9 cellular contexts compared by ENCODE assay signal in the genomic region with DNA sequence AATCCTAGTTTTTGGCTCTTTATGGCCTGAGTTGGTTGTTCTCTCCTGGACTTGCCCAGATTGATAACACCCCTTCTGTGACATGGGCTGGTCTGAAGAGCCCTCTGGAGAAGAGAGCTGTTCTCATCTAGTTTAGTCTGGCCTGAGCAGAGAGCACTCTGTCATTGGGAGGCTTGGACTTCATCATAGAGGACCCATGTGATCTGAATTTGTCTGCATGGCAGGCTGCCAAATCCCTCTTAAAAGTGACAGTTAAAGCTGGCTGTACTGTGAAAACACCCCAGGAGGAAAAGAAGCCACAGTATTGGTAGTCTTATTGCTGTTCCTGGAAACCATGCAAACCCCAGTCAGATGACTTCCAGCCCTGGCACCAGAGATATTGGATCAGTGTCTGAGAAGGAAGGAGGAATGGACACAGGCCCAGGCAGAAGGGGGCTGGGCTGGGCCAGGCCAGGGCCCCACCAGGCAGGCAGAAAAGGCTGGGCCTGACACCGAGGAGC. TPM values are rescaled to one million over a fixed set of nuclear protein-coding genes. Genes with fewer than 3 reads are reported as not detected.
A peak's percentile ranks its signal among the peaks of the same experiment; 100 is the strongest.
DNase-seq lines count a peak whose midpoint lies in the region; ATAC-seq and TF ChIP-seq lines count a peak whose summit lies in the region.
"Had no signal": no experiment of that assay in that cellular context is flagged by ENCODE, and none has a peak within 500 bp of the region (broad histone marks: within the 10 kb centered on the region; RNA-seq: fewer than 3 reads in every experiment).

No MANE protein-coding gene starts in this region.

- no peak overlapping the region for H3K4me3 ChIP-seq in NB4 (ENCODE audit: low read depth, low read length)
- no peak overlapping the region for H3K4me3 ChIP-seq in stomach

- no peaks in the 10 kb centered on the region for H3K9me3 ChIP-seq in stomach

- no peaks in the 10 kb centered on the region for H3K27me3 ChIP-seq in stomach

- no peaks in the 10 kb centered on the region for H3K36me3 Mint-ChIP-seq in activated T-helper 17 cell treated with anti-CD3 and anti-CD28 coated beads, Interleukin-2, amount 50 U/mL, for 72 hours (ENCODE audit: low read depth)

- no peak for TF ChIP-seq EP300 in stomach (IDR thresholded peaks at IDR 0.05)

- no peak for TF ChIP-seq POLR2A in NB4 (IDR thresholded peaks at IDR 0.05; ENCODE audit: extremely low read depth, insufficient read length)
- no peak for TF ChIP-seq POLR2A in stomach (IDR thresholded peaks at IDR 0.05)

- no peak overlapping the region for H3K4me3 Mint-ChIP-seq in activated T-helper 17 cell treated with anti-CD3 and anti-CD28 coated beads, Interleukin-2, amount 50 U/mL, for 72 hours
- H3K4me3 Mint-ChIP-seq: activated T-cell treated with anti-CD3 and anti-CD28 coated beads, Interleukin-2, amount 50 U/mL, for 72 hours had no signal

- no peaks in the 10 kb centered on the region for H3K27me3 Mint-ChIP-seq in activated T-helper 17 cell treated with anti-CD3 and anti-CD28 coated beads, Interleukin-2, amount 50 U/mL, for 72 hours

- H3K4me1 Mint-ChIP-seq in activated T-helper 17 cell treated with anti-CD3 and anti-CD28 coated beads, Interleukin-2, amount 50 U/mL, for 72 hours, result peaks cover 26% of the 10 kb centered on the region

- 25 to 48% (median 26%) methylated on average over 1 of the region's 1 CpG for WGBS in stomach, 5 donors

- intact Hi-C loops in left ventricle myocardium superior (cut with micrococcal nuclease) (no loop called here), stomach (cut with DNase I; ENCODE audit: low total_unique reads) (loop anchor here (10.0 kb wide), 1 partner anchor 51 kb away; no protein-coding TSS in a partner anchor)

- no peak for ATAC-seq in activated T-helper 17 cell treated with anti-CD3 and anti-CD28 coated beads, Interleukin-2, amount 50 U/mL, for 72 hours (replicated peaks)
- ATAC-seq in left ventricle myocardium superior (peak; percentile 84), HG03520 (IDR thresholded peaks at IDR 0.05; ENCODE audit: unreplicated experiment) (no peak), GM19395 (IDR thresholded peaks at IDR 0.05; ENCODE audit: unreplicated experiment) (no peak)
- ATAC-seq: activated T-cell treated with anti-CD3 and anti-CD28 coated beads, Interleukin-2, amount 50 U/mL, for 72 hours had no signal

- H3K36me3 ChIP-seq in stomach, result no peaks in the 10 kb centered on the region

- peaks cover 8 to 35% (median 20%) of the 10 kb centered on the region in 4 donors for H3K4me1 ChIP-seq in stomach

- DNase-seq in COLO668 (lab: John Stamatoyannopoulos, UW; ENCODE audit: unreplicated experiment) (peak; percentile 94), NB4 (ENCODE audit: low read depth) (peak; percentile 25), left ventricle myocardium superior (peak; percentile 73), stomach (peak; percentile 76), T1000 (lab: John Stamatoyannopoulos, UW) (no peak)

- peak overlapping the region; percentile 45 for H3K27ac Mint-ChIP-seq in activated T-helper 17 cell treated with anti-CD3 and anti-CD28 coated beads, Interleukin-2, amount 50 U/mL, for 72 hours
- H3K27ac Mint-ChIP-seq: activated T-cell treated with anti-CD3 and anti-CD28 coated beads, Interleukin-2, amount 50 U/mL, for 72 hours had no signal

- H3K27ac ChIP-seq in stomach, result peak overlapping the region in 4 of 5 donors; percentile 45 to 80 (median 75)

- TF ChIP-seq CTCF in NB4 (IDR thresholded peaks at IDR 0.05; ENCODE audit: low read depth, low read length) (no peak), stomach (IDR thresholded peaks at IDR 0.05) (no peak)

- no peaks in the 10 kb centered on the region for H3K9me3 Mint-ChIP-seq in activated T-helper 17 cell treated with anti-CD3 and anti-CD28 coated beads, Interleukin-2, amount 50 U/mL, for 72 hours
- H3K9me3 Mint-ChIP-seq: activated T-cell treated with anti-CD3 and anti-CD28 coated beads, Interleukin-2, amount 50 U/mL, for 72 hours had no signal

RNA-seq across cellular contexts. Expression of a gene that starts 3.7 kb away (rescaled TPM):
- 1 to 10 TPM; 1.6 to 2.2 TPM for total RNA-seq in activated T-helper 17 cell treated with anti-CD3 and anti-CD28 coated beads, Interleukin-2, amount 50 U/mL, for 72 hours
- 12.9 TPM for total RNA-seq in left ventricle myocardium superior
- 1 to 10 TPM in 2 of 5 donors, under 1 TPM in 2, not detected in 1; 0.29 to 5.0 (median 0.96) TPM for total RNA-seq in stomach
- 1 to 10 TPM; 1.2 to 1.5 (median 1.3) TPM for polyA plus RNA-seq in stomach

RNA-seq across cellular contexts. Expression of a gene that starts 5.6 kb away (rescaled TPM):
- total RNA-seq in activated T-helper 17 cell treated with anti-CD3 and anti-CD28 coated beads, Interleukin-2, amount 50 U/mL, for 72 hours, result 10 to 100 TPM in 1 of 2 donors, 1 to 10 TPM in 1; 3.2 to 25.9 TPM
- 0.37 TPM for total RNA-seq in left ventricle myocardium superior
- 10 to 100 TPM in 4 of 5 donors, 1 to 10 TPM in 1; 2.2 to 60.3 (median 16.0) TPM for total RNA-seq in stomach
- 10 to 100 TPM; 16.1 to 28.9 (median 24.5) TPM for polyA plus RNA-seq in stomach

RNA-seq across cellular contexts. Expression of a gene that starts 33.0 kb away (rescaled TPM):
- 10 to 100 TPM; 15.2 to 19.4 TPM for total RNA-seq in activated T-helper 17 cell treated with anti-CD3 and anti-CD28 coated beads, Interleukin-2, amount 50 U/mL, for 72 hours
- total RNA-seq in left ventricle myocardium superior (9.9 TPM), stomach (100 to 1,000 TPM in 3 of 5 donors, 10 to 100 TPM in 2; 41.3 to 120 (median 104) TPM)
- polyA plus RNA-seq in stomach, result 10 to 100 TPM; 42.5 to 81.1 (median 51.6) TPM

RNA-seq across cellular contexts. Expression of a gene that starts 40.6 kb away (rescaled TPM):
- 10 to 100 TPM in 1 of 2 donors, 1 to 10 TPM in 1; 1.9 to 10.9 TPM for total RNA-seq in activated T-helper 17 cell treated with anti-CD3 and anti-CD28 coated beads, Interleukin-2, amount 50 U/mL, for 72 hours
- total RNA-seq in left ventricle myocardium superior, result not detected
- 1 to 10 TPM in 2 of 5 donors, under 1 TPM in 1, not detected in 2; 0.43 to 5.0 (median 1.8) TPM for total RNA-seq in stomach
- polyA plus RNA-seq in stomach, result 1 to 10 TPM in 2 of 3 donors, under 1 TPM in 1; 0.46 to 5.6 (median 1.2) TPM

RNA-seq across cellular contexts. Expression of a gene that starts 57.3 kb away (rescaled TPM):
- total RNA-seq in activated T-helper 17 cell treated with anti-CD3 and anti-CD28 coated beads, Interleukin-2, amount 50 U/mL, for 72 hours, result 10 to 100 TPM; 24.8 to 30.5 TPM
- 117 TPM for total RNA-seq in left ventricle myocardium superior
- 100 to 1,000 TPM in 1 of 5 donors, 10 to 100 TPM in 4; 30.8 to 102 (median 44.8) TPM for total RNA-seq in stomach
- 10 to 100 TPM; 33.9 to 69.2 (median 64.8) TPM for polyA plus RNA-seq in stomach
